In genomic region chr3:77204788-77205187, GRCh38 we compare ENCODE assay signal across 25 cellular contexts.
"Had no signal": no experiment of that assay in that cellular context is flagged by ENCODE, and none has a peak within 500 bp of the region (broad histone marks: within the 10 kb centered on the region; RNA-seq: fewer than 3 reads in every experiment).

No MANE protein-coding gene starts in this region.

- ATAC-seq: activated naive CD8-positive, alpha-beta T cell treated with anti-CD3 and anti-CD28 coated beads, Interleukin-2, amount 50 U/mL, for 24 hours; activated T-helper 17 cell treated with anti-CD3 and anti-CD28 coated beads, Interleukin-2, amount 50 U/mL, for 72 hours; gastrocnemius medialis; mucosa of descending colon; right lobe of liver had no signal

- DNase-seq: activated CD4-positive, alpha-beta memory T cell treated with anti-CD3 and anti-CD28 coated beads, Interleukin-2, amount 10 ng/mL, durations not matched to agents 7 days and 5 days; activated CD4-positive, alpha-beta T cell treated with anti-CD3 and anti-CD28 coated beads for 1 hour; activated CD4-positive, alpha-beta T cell treated with anti-CD3 and anti-CD28 coated beads, Interleukin-2, amount 10 ng/mL, durations not matched to agents 7 days and 5 days; activated CD8-positive, alpha-beta memory T cell treated with anti-CD3 and anti-CD28 coated beads, Interleukin-2, amount 50 U/mL, for 48 hours; activated gamma-delta T cell treated with Interleukin-2 at 50 U/mL for 16 hours; activated naive CD4-positive, alpha-beta T cell treated with anti-CD3 and anti-CD28 coated beads, Interleukin-2, amount 50 U/mL, for 16 hours; activated naive CD8-positive, alpha-beta T cell treated with anti-CD3 and anti-CD28 coated beads, Interleukin-2, amount 50 U/mL, for 24 hours; activated T-cell treated with anti-CD3 and anti-CD28 coated beads, Interleukin-2, amount 50 U/mL, for 24 hours; amygdala; caudate nucleus; colonic mucosa; effector CD8-positive, alpha-beta T cell; gastrocnemius medialis; glutamatergic neuron; islet precursor cell; left ventricle myocardium inferior; mucosa of descending colon; ovary; right lobe of liver; stimulated activated CD4-positive, alpha-beta T cell treated with anti-CD3 and anti-CD28 coated beads, Interleukin-2, amount 100 ng/mL, for 48 hours; stimulated activated naive CD4-positive, alpha-beta T cell treated with Interleukin-2 at 50 U/mL for 16 hours had no signal

- H3K27me3 ChIP-seq: colonic mucosa, gastrocnemius medialis, ovary, right lobe of liver, tibial nerve had no signal

- H3K4me1 ChIP-seq: colonic mucosa, gastrocnemius medialis, left ventricle myocardium inferior, right lobe of liver, tibial nerve had no signal

- H3K36me3 ChIP-seq: colonic mucosa, gastrocnemius medialis, left ventricle myocardium inferior, ovary, right lobe of liver, tibial nerve had no signal

- H3K4me3 ChIP-seq: colonic mucosa, gastrocnemius medialis, left ventricle myocardium inferior, lung, mucosa of descending colon, ovary, right lobe of liver, tibial nerve had no signal

- H3K9me3 ChIP-seq: colonic mucosa, gastrocnemius medialis, left ventricle myocardium inferior, mucosa of descending colon, ovary, right lobe of liver, tibial nerve had no signal

- H3K27ac ChIP-seq: colonic mucosa, epithelial cell of prostate, gastrocnemius medialis, left ventricle myocardium inferior, ovary, right lobe of liver, tibial nerve had no signal
